Comparison of ENCODE assay signal across 12 cellular contexts in genomic region chr14:103763730-103764488, GRCh38. TPM values are rescaled to one million over a fixed set of nuclear protein-coding genes. Genes with fewer than 3 reads are reported as not detected.
DNase-seq lines count a peak whose midpoint lies in the region; ATAC-seq and TF ChIP-seq lines count a peak whose summit lies in the region.
"Had no signal": no experiment of that assay in that cellular context is flagged by ENCODE, and none has a peak within 500 bp of the region (broad histone marks: within the 10 kb centered on the region; RNA-seq: fewer than 3 reads in every experiment).

No MANE protein-coding gene starts in this region.

- WGBS in testis, 2 donors, result 94 to 95% methylated on average over 5 of the region's 5 CpGs

- ATAC-seq in GM18870 (IDR thresholded peaks at IDR 0.05; ENCODE audit: unreplicated experiment), result peak; percentile 85
- ATAC-seq in GM21447 (IDR thresholded peaks at IDR 0.05; ENCODE audit: unreplicated experiment), result peak; percentile 87
- peak; percentile 75 for ATAC-seq in HG03342 (IDR thresholded peaks at IDR 0.05; ENCODE audit: unreplicated experiment)
- ATAC-seq: heart left ventricle had no signal

- TF ChIP-seq CTCF in testis (IDR thresholded peaks at IDR 0.05), result no peak

- intact Hi-C loops in activated T-helper 1 cell treated with anti-CD3 and anti-CD28 coated beads, Interleukin-12 subunit alpha, Interleukin-12 subunit beta, Interleukin-2, Interleukin-4 antibody, amounts not matched to agents 30 ng/mL and 10 ng/mL and 1 ng/mL, durations not matched to agents 14 hours and 24 hours and 36 hours (cut with micrococcal nuclease), result no loop called here
- intact Hi-C loops in testis (cut with DNase I; ENCODE audit: low total_unique reads), result no loop called here

- H3K9me3 Mint-ChIP-seq in activated T-helper 1 cell treated with anti-CD3 and anti-CD28 coated beads, Interleukin-12 subunit alpha, Interleukin-12 subunit beta, Interleukin-2, Interleukin-4 antibody, amounts not matched to agents 30 ng/mL and 10 ng/mL and 1 ng/mL, durations not matched to agents 14 hours and 24 hours and 36 hours, result no peaks in the 10 kb centered on the region
- H3K9me3 Mint-ChIP-seq: activated naive CD4-positive, alpha-beta T cell treated with anti-CD3 and anti-CD28 coated beads, Interleukin-2, amount 50 U/mL, for 72 hours had no signal

- H3K27me3 ChIP-seq in HAP-1 (ENCODE audit: low read depth) (no peaks in the 10 kb centered on the region), testis (no peaks in the 10 kb centered on the region)
- H3K27me3 ChIP-seq: heart left ventricle, vagina had no signal

- no peaks in the 10 kb centered on the region for H3K36me3 ChIP-seq in HAP-1 (replicated peaks)
- H3K36me3 ChIP-seq in testis (ENCODE audit: low read depth, missing control alignments), result no peaks in the 10 kb centered on the region

- TF ChIP-seq POLR2A in testis (IDR thresholded peaks at IDR 0.05), result no peak

- no peak for DNase-seq in activated T-helper 1 cell treated with anti-CD3 and anti-CD28 coated beads, Interleukin-12 subunit alpha, Interleukin-12 subunit beta, Interleukin-2, Interleukin-4 antibody, amounts not matched to agents 30 ng/mL and 10 ng/mL and 1 ng/mL, durations not matched to agents 14 hours and 24 hours and 36 hours (ENCODE audit: low spot score)
- no peak for DNase-seq in HAP-1 (ENCODE audit: low spot score in 2 of 2)
- DNase-seq in activated naive CD4-positive, alpha-beta T cell (lab: John Stamatoyannopoulos, UW), result no peak
- DNase-seq in testis, result no peak
- no peak for DNase-seq in Ammon's horn (ENCODE audit: low spot score)
- DNase-seq: heart left ventricle, mesendoderm had no signal

- no peaks in the 10 kb centered on the region for H3K36me3 Mint-ChIP-seq in activated T-helper 1 cell treated with anti-CD3 and anti-CD28 coated beads, Interleukin-12 subunit alpha, Interleukin-12 subunit beta, Interleukin-2, Interleukin-4 antibody, amounts not matched to agents 30 ng/mL and 10 ng/mL and 1 ng/mL, durations not matched to agents 14 hours and 24 hours and 36 hours (ENCODE audit: low read depth)
- H3K36me3 Mint-ChIP-seq: activated naive CD4-positive, alpha-beta T cell treated with anti-CD3 and anti-CD28 coated beads, Interleukin-2, amount 50 U/mL, for 72 hours had no signal

- in situ Hi-C loops in HAP-1 (cut with MboI; ENCODE audit: low sequenced_read_pairs), result no loop called here

- H3K4me1 ChIP-seq in HAP-1, result no peaks in the 10 kb centered on the region
- no peaks in the 10 kb centered on the region for H3K4me1 ChIP-seq in testis
- H3K4me1 ChIP-seq: vagina had no signal

- no peak overlapping the region for H3K4me3 Mint-ChIP-seq in activated T-helper 1 cell treated with anti-CD3 and anti-CD28 coated beads, Interleukin-12 subunit alpha, Interleukin-12 subunit beta, Interleukin-2, Interleukin-4 antibody, amounts not matched to agents 30 ng/mL and 10 ng/mL and 1 ng/mL, durations not matched to agents 14 hours and 24 hours and 36 hours

- no peak overlapping the region for H3K4me3 ChIP-seq in HAP-1
- H3K4me3 ChIP-seq in testis, result no peak overlapping the region
- H3K4me3 ChIP-seq: heart left ventricle, vagina had no signal

- no peaks in the 10 kb centered on the region for H3K9me3 ChIP-seq in HAP-1
- H3K9me3 ChIP-seq in testis, result no peaks in the 10 kb centered on the region
- H3K9me3 ChIP-seq: heart left ventricle, vagina had no signal

- H3K4me1 Mint-ChIP-seq in activated T-helper 1 cell treated with anti-CD3 and anti-CD28 coated beads, Interleukin-12 subunit alpha, Interleukin-12 subunit beta, Interleukin-2, Interleukin-4 antibody, amounts not matched to agents 30 ng/mL and 10 ng/mL and 1 ng/mL, durations not matched to agents 14 hours and 24 hours and 36 hours (ENCODE audit: low read depth), result no peaks in the 10 kb centered on the region

- no peak overlapping the region for H3K27ac ChIP-seq in testis
- H3K27ac ChIP-seq: heart left ventricle, vagina had no signal

- H3K27me3 Mint-ChIP-seq in activated T-helper 1 cell treated with anti-CD3 and anti-CD28 coated beads, Interleukin-12 subunit alpha, Interleukin-12 subunit beta, Interleukin-2, Interleukin-4 antibody, amounts not matched to agents 30 ng/mL and 10 ng/mL and 1 ng/mL, durations not matched to agents 14 hours and 24 hours and 36 hours (ENCODE audit: insufficient read depth), result no peaks in the 10 kb centered on the region

- peak overlapping the region; percentile 1 for H3K27ac Mint-ChIP-seq in activated T-helper 1 cell treated with anti-CD3 and anti-CD28 coated beads, Interleukin-12 subunit alpha, Interleukin-12 subunit beta, Interleukin-2, Interleukin-4 antibody, amounts not matched to agents 30 ng/mL and 10 ng/mL and 1 ng/mL, durations not matched to agents 14 hours and 24 hours and 36 hours
- H3K27ac Mint-ChIP-seq: activated naive CD4-positive, alpha-beta T cell treated with anti-CD3 and anti-CD28 coated beads, Interleukin-2, amount 50 U/mL, for 72 hours had no signal

RNA-seq across cellular contexts. Expression of gene ZFYVE21, which starts 48.3 kb away (rescaled TPM):
- total RNA-seq in activated T-helper 1 cell treated with anti-CD3 and anti-CD28 coated beads, Interleukin-12 subunit alpha, Interleukin-12 subunit beta, Interleukin-2, Interleukin-4 antibody, amounts not matched to agents 30 ng/mL and 10 ng/mL and 1 ng/mL, durations not matched to agents 14 hours and 24 hours and 36 hours, result 21.5 and 24.7 TPM in 2 replicates
- 100 to 1,000 TPM; 194 to 251 TPM for total RNA-seq in testis
- polyA plus RNA-seq in testis (ENCODE audit: insufficient read depth, low read depth, low replicate concordance), result 86.4 TPM

RNA-seq across cellular contexts. Expression of gene XRCC3, which starts 48.7 kb away (rescaled TPM):
- 67.1 and 69.5 TPM in 2 replicates for total RNA-seq in activated T-helper 1 cell treated with anti-CD3 and anti-CD28 coated beads, Interleukin-12 subunit alpha, Interleukin-12 subunit beta, Interleukin-2, Interleukin-4 antibody, amounts not matched to agents 30 ng/mL and 10 ng/mL and 1 ng/mL, durations not matched to agents 14 hours and 24 hours and 36 hours
- total RNA-seq in testis, result 10 to 100 TPM; 40.3 to 41.1 TPM
- polyA plus RNA-seq in testis (ENCODE audit: insufficient read depth, low read depth, low replicate concordance), result 16.6 TPM
